In the genomic region with DNA sequence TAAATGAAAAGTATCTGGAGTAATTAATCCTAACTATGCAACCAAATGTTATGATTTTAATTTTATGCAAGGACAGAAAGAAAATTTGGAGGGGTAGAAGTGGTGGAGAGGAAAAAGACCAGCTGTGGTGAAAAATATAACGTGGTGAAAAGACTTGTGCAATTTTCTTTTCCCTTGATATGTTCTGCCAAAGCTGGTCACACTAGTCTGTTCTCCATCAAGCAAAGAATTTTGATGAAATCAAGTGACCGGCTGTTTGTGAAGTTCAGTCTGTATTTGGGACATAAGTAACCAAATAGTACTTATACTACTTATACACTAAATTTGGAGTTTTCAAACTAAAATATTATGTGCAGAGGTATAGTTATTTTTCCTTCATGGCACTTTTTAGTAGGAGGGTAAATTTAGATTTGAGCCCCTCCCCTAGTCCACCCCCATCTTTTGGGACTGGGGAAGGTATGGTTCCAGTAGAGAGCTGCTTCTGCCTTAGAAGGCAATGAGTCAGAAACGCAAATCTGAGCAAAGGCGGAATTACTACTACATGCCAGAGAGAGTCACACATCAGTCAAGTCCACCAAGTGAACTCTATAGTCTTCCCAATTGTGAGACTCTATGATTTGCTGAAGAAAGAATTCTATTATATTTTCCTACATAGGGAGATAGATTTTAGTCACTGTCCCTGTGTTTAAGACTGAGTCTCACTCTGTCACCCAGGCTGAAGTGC, we compare ENCODE assay signal across 11 cellular contexts.
DNase-seq lines count a peak whose midpoint lies in the region; ATAC-seq and TF ChIP-seq lines count a peak whose summit lies in the region.
"Had no signal": no experiment of that assay in that cellular context is flagged by ENCODE, and none has a peak within 500 bp of the region (broad histone marks: within the 10 kb centered on the region; RNA-seq: fewer than 3 reads in every experiment).

No MANE protein-coding gene starts in this region.

- WGBS in spleen, 5 donors, result 76 to 90% (median 83%) methylated on average over 4 of the region's 4 CpGs

- POLR2A ChIA-PET in OCI-LY7 (lab: Charles Lee), result interaction anchor here (1.5 kb wide), 1 partner anchor 146 kb away, joined by 4 read pairs; no protein-coding TSS in a partner anchor

- peak; percentile 77 for DNase-seq in DMS79 treated with DMSO at 0.1 percent for 48 hours (lab: John Stamatoyannopoulos, UW)
- DNase-seq in DMS79 (lab: John Stamatoyannopoulos, UW), result no peak
- no peak for DNase-seq in OCI-LY7 (ENCODE audit: low spot score)
- no peak for DNase-seq in epithelial cell of prostate (ENCODE audit: low read depth, low spot score)
- DNase-seq in thoracic aorta (ENCODE audit: low spot score), result no peak
- DNase-seq in spleen, result no peak
- DNase-seq in stimulated activated CD4-positive, alpha-beta T cell treated with anti-CD3 and anti-CD28 coated beads, Interleukin-15, amount 100 ng/mL, for 24 hours, result no peak
- DNase-seq: 8988T; activated effector memory CD4-positive, alpha-beta T cell treated with Interleukin-2 at 50 U/mL for 16 hours had no signal

- no peak overlapping the region for H3K4me2 ChIP-seq in OCI-LY7 (ENCODE audit: low read length)

- H3K4me3 ChIP-seq in OCI-LY7 (ENCODE audit: low read depth, low read length, poor library complexity, severe bottlenecking) (no peak overlapping the region), thoracic aorta (no peak overlapping the region), spleen (no peak overlapping the region)

- no TSS peak for BruUV-seq in OCI-LY7 (replicated peaks; lab: Mats Ljungman, UMichigan)

- H3K27me3 ChIP-seq in thoracic aorta (replicated peaks; ENCODE audit: insufficient read depth) (no peaks in the 10 kb centered on the region), spleen (replicated peaks in 1 of 7) (peaks cover 0 to 5% (median 0%) of the 10 kb centered on the region in 7 donors)

- H3K36me3 ChIP-seq in OCI-LY7 (ENCODE audit: insufficient read depth, low read length) (no peaks in the 10 kb centered on the region), thoracic aorta (no peaks in the 10 kb centered on the region), spleen (no peaks in the 10 kb centered on the region)

- no peak for TF ChIP-seq POLR2A in spleen (IDR thresholded peaks at IDR 0.05)

- CTCF ChIA-PET in OCI-LY7 (lab: Charles Lee; ENCODE audit: unreplicated experiment), result interaction anchor here (1.0 kb wide), 1 partner anchor 389 kb away, joined by 3 read pairs; no protein-coding TSS in a partner anchor

- no peaks in the 10 kb centered on the region for H3K79me2 ChIP-seq in OCI-LY7 (ENCODE audit: insufficient read depth, low read depth, low read length)

- no peak overlapping the region for H2AFZ ChIP-seq in OCI-LY7 (ENCODE audit: low read length)

- H4K20me1 ChIP-seq in OCI-LY7 (ENCODE audit: insufficient read depth, low read length), result no peaks in the 10 kb centered on the region

- no peak overlapping the region for H3K27ac ChIP-seq in OCI-LY7 (ENCODE audit: low read depth, low read length, poor library complexity, severe bottlenecking)
- peak overlapping the region; percentile 38 for H3K27ac ChIP-seq in epithelial cell of prostate
- H3K27ac ChIP-seq in thoracic aorta, result no peak overlapping the region
- no peak overlapping the region for H3K27ac ChIP-seq in spleen

- H3K9me2 ChIP-seq in OCI-LY7 (ENCODE audit: insufficient read depth, low read length), result no peaks in the 10 kb centered on the region

- intact Hi-C loops in OCI-LY7 (cut with micrococcal nuclease; ENCODE audit: unreplicated experiment) (loop anchor here (2.0 kb wide), 1 partner anchor 388 kb away; no protein-coding TSS in a partner anchor), spleen (cut with DNase I; ENCODE audit: low total_unique reads) (loop anchor here (10.0 kb wide), 1 partner anchor 388 kb away; no protein-coding TSS in a partner anchor)

- no peaks in the 10 kb centered on the region for H3K4me1 ChIP-seq in OCI-LY7 (ENCODE audit: insufficient read depth, low read length, poor library complexity, severe bottlenecking)
- no peaks in the 10 kb centered on the region for H3K4me1 ChIP-seq in thoracic aorta (ENCODE audit: control insufficient read depth in 1 of 2, low read depth in 2 of 2)
- H3K4me1 ChIP-seq in spleen, result no peaks in the 10 kb centered on the region

- no peaks in the 10 kb centered on the region for H3K9me3 ChIP-seq in OCI-LY7 (ENCODE audit: low read length)
- no peaks in the 10 kb centered on the region for H3K9me3 ChIP-seq in thoracic aorta
- H3K9me3 ChIP-seq in spleen, result no peaks in the 10 kb centered on the region

- no peak for ATAC-seq in thoracic aorta (ENCODE audit: insufficient number of reproducible peaks, low FRiP score, low read depth)
- ATAC-seq in activated CD4-positive, CD25-positive, alpha-beta regulatory T cell treated with anti-CD3 and anti-CD28 coated beads, Interleukin-2, amount 50 U/mL, for 24 hours, result no peak
- ATAC-seq: T-cell had no signal

- TF ChIP-seq CTCF in OCI-LY7 (conservative IDR thresholded peaks at IDR 0.05; ENCODE audit: low read length), result peak; percentile 63; the same call in 1 of the 2 replicates
- TF ChIP-seq CTCF in thoracic aorta (IDR thresholded peaks at IDR 0.05), result peak; percentile 15
- TF ChIP-seq CTCF in spleen (IDR thresholded peaks at IDR 0.05 in 8 of 11, conservative IDR thresholded peaks at IDR 0.05 in 3 of 11), result peak in 2 of 11 experiments; percentile 18 to 25
